In genomic region chr1:60740154-60740553, GRCh38 we compare ENCODE assay signal across 38 cellular contexts.
"Had no signal": no experiment of that assay in that cellular context is flagged by ENCODE, and none has a peak within 500 bp of the region (broad histone marks: within the 10 kb centered on the region; RNA-seq: fewer than 3 reads in every experiment).

No MANE protein-coding gene starts in this region.

- H3K4me1 Mint-ChIP-seq: activated naive CD4-positive, alpha-beta T cell treated with anti-CD3 and anti-CD28 coated beads, Interleukin-2, amount 10 ng/mL, durations not matched to agents 7 days and 5 days; activated naive CD4-positive, alpha-beta T cell treated with anti-CD3 and anti-CD28 coated beads, Interleukin-2, amount 50 U/mL, for 24 hours; activated naive CD8-positive, alpha-beta T cell treated with anti-CD3 and anti-CD28 coated beads for 36 hours; activated naive CD8-positive, alpha-beta T cell treated with anti-CD3 and anti-CD28 coated beads, Interleukin-2, amount 10 ng/mL, durations not matched to agents 7 days and 5 days; activated naive CD8-positive, alpha-beta T cell treated with anti-CD3 and anti-CD28 coated beads, Interleukin-2, amount 50 U/mL, for 24 hours; activated T-helper 17 cell treated with anti-CD3 and anti-CD28 coated beads, Interleukin-2, amount 50 U/mL, for 72 hours; brain; central memory CD8-positive, alpha-beta T cell had no signal

- H3K4me3 ChIP-seq: adrenal gland, ascending aorta, body of pancreas, breast epithelium, cardiac muscle cell had no signal

- H3K4me3 Mint-ChIP-seq: activated naive CD4-positive, alpha-beta T cell treated with anti-CD3 and anti-CD28 coated beads for 36 hours; activated naive CD4-positive, alpha-beta T cell treated with anti-CD3 and anti-CD28 coated beads, Interleukin-2, amount 10 ng/mL, durations not matched to agents 7 days and 5 days; activated naive CD4-positive, alpha-beta T cell treated with anti-CD3 and anti-CD28 coated beads, Interleukin-2, amount 50 U/mL, for 24 hours; activated naive CD8-positive, alpha-beta T cell; activated naive CD8-positive, alpha-beta T cell treated with anti-CD3 and anti-CD28 coated beads for 36 hours; activated naive CD8-positive, alpha-beta T cell treated with anti-CD3 and anti-CD28 coated beads, Interleukin-2, amount 10 ng/mL, durations not matched to agents 7 days and 5 days; activated naive CD8-positive, alpha-beta T cell treated with anti-CD3 and anti-CD28 coated beads, Interleukin-2, amount 50 U/mL, for 24 hours; activated T-cell treated with anti-CD3 and anti-CD28 coated beads, Interleukin-2, amount 50 U/mL, for 24 hours; activated T-cell treated with anti-CD3 and anti-CD28 coated beads, Interleukin-2, amount 50 U/mL, for 4 hours; activated T-cell treated with anti-CD3 and anti-CD28 coated beads, Interleukin-2, amount 50 U/mL, for 72 hours; activated T-helper 1 cell treated with anti-CD3 and anti-CD28 coated beads, Interleukin-12 subunit alpha, Interleukin-12 subunit beta, Interleukin-2, Interleukin-4 antibody, amounts not matched to agents 30 ng/mL and 10 ng/mL and 1 ng/mL, durations not matched to agents 14 hours and 24 hours and 36 hours; activated T-helper 17 cell treated with anti-CD3 and anti-CD28 coated beads, Interleukin-2, amount 50 U/mL, for 72 hours; brain; central memory CD8-positive, alpha-beta T cell had no signal

- H3K36me3 Mint-ChIP-seq: activated naive CD4-positive, alpha-beta T cell treated with anti-CD3 and anti-CD28 coated beads, Interleukin-2, amount 10 ng/mL, durations not matched to agents 7 days and 5 days; activated naive CD4-positive, alpha-beta T cell treated with anti-CD3 and anti-CD28 coated beads, Interleukin-2, amount 50 U/mL, for 24 hours; activated naive CD4-positive, alpha-beta T cell treated with anti-CD3 and anti-CD28 coated beads, Interleukin-2, amount 50 U/mL, for 72 hours; activated naive CD8-positive, alpha-beta T cell treated with anti-CD3 and anti-CD28 coated beads for 36 hours; activated naive CD8-positive, alpha-beta T cell treated with anti-CD3 and anti-CD28 coated beads, Interleukin-2, amount 10 ng/mL, durations not matched to agents 7 days and 5 days; brain had no signal

- H3K27me3 Mint-ChIP-seq: activated naive CD4-positive, alpha-beta T cell treated with anti-CD3 and anti-CD28 coated beads, Interleukin-2, amount 10 ng/mL, durations not matched to agents 7 days and 5 days; activated naive CD4-positive, alpha-beta T cell treated with anti-CD3 and anti-CD28 coated beads, Interleukin-2, amount 50 U/mL, for 24 hours; activated naive CD8-positive, alpha-beta T cell treated with anti-CD3 and anti-CD28 coated beads for 36 hours; activated naive CD8-positive, alpha-beta T cell treated with anti-CD3 and anti-CD28 coated beads, Interleukin-2, amount 10 ng/mL, durations not matched to agents 7 days and 5 days; activated naive CD8-positive, alpha-beta T cell treated with anti-CD3 and anti-CD28 coated beads, Interleukin-2, amount 50 U/mL, for 24 hours; activated T-cell treated with anti-CD3 and anti-CD28 coated beads, Interleukin-2, amount 50 U/mL, for 24 hours had no signal

- H3K4me1 ChIP-seq: adrenal gland, ascending aorta, body of pancreas, breast epithelium had no signal

- DNase-seq: activated effector memory CD4-positive, alpha-beta T cell treated with anti-CD3 and anti-CD28 coated beads, Interleukin-2, amount 50 U/mL, for 16 hours; activated effector memory CD4-positive, alpha-beta T cell treated with Interleukin-2 at 50 U/mL for 16 hours; activated gamma-delta T cell; activated gamma-delta T cell treated with Interleukin-2 at 50 U/mL for 16 hours; activated naive CD4-positive, alpha-beta T cell; activated naive CD4-positive, alpha-beta T cell treated with anti-CD3 and anti-CD28 coated beads for 36 hours; activated naive CD4-positive, alpha-beta T cell treated with anti-CD3 and anti-CD28 coated beads, Interleukin-2, amount 10 ng/mL, durations not matched to agents 7 days and 5 days; activated naive CD4-positive, alpha-beta T cell treated with anti-CD3 and anti-CD28 coated beads, Interleukin-2, amount 50 U/mL, for 16 hours; activated naive CD4-positive, alpha-beta T cell treated with Interleukin-2 at 50 U/mL for 16 hours; activated naive CD8-positive, alpha-beta T cell treated with anti-CD3 and anti-CD28 coated beads for 36 hours; activated naive CD8-positive, alpha-beta T cell treated with anti-CD3 and anti-CD28 coated beads, Interleukin-2, amount 10 ng/mL, durations not matched to agents 7 days and 5 days; activated naive CD8-positive, alpha-beta T cell treated with anti-CD3 and anti-CD28 coated beads, Interleukin-2, amount 50 U/mL, for 24 hours; activated T-cell treated with anti-CD3 and anti-CD28 coated beads, Interleukin-2, amount 50 U/mL, for 1 hour; activated T-cell treated with anti-CD3 and anti-CD28 coated beads, Interleukin-2, amount 50 U/mL, for 24 hours; activated T-cell treated with anti-CD3 and anti-CD28 coated beads, Interleukin-2, amount 50 U/mL, for 4 hours; activated T-cell treated with anti-CD3 and anti-CD28 coated beads, Interleukin-2, amount 50 U/mL, for 48 hours; activated T-cell treated with anti-CD3 and anti-CD28 coated beads, Interleukin-2, amount 50 U/mL, for 72 hours; adrenal gland; amniotic stem cell; amygdala; anterior cingulate cortex; aorta; body of pancreas; brain microvascular endothelial cell; caudate nucleus; central memory CD4-positive, alpha-beta T cell; cerebellar nuclear complex had no signal

- ATAC-seq: activated naive CD4-positive, alpha-beta T cell treated with anti-CD3 and anti-CD28 coated beads, Interleukin-2, amount 50 U/mL, for 72 hours; activated naive CD8-positive, alpha-beta T cell treated with anti-CD3 and anti-CD28 coated beads, Interleukin-2, amount 50 U/mL, for 24 hours; activated T-cell treated with anti-CD3 and anti-CD28 coated beads, Interleukin-2, amount 50 U/mL, for 4 hours; activated T-cell treated with anti-CD3 and anti-CD28 coated beads, Interleukin-2, amount 50 U/mL, for 72 hours; activated T-helper 17 cell treated with anti-CD3 and anti-CD28 coated beads, Interleukin-2, amount 50 U/mL, for 72 hours; body of pancreas had no signal

- H3K27me3 ChIP-seq: adrenal gland, ascending aorta, body of pancreas, brain microvascular endothelial cell, breast epithelium, cardiac muscle cell had no signal

- H3K36me3 ChIP-seq: adrenal gland, ascending aorta, brain microvascular endothelial cell, breast epithelium, cardiac muscle cell had no signal

- H3K9me3 Mint-ChIP-seq: activated naive CD4-positive, alpha-beta T cell treated with anti-CD3 and anti-CD28 coated beads for 36 hours; activated naive CD4-positive, alpha-beta T cell treated with anti-CD3 and anti-CD28 coated beads, Interleukin-2, amount 10 ng/mL, durations not matched to agents 7 days and 5 days; activated naive CD4-positive, alpha-beta T cell treated with anti-CD3 and anti-CD28 coated beads, Interleukin-2, amount 50 U/mL, for 24 hours; activated naive CD4-positive, alpha-beta T cell treated with anti-CD3 and anti-CD28 coated beads, Interleukin-2, amount 50 U/mL, for 72 hours; activated naive CD8-positive, alpha-beta T cell treated with anti-CD3 and anti-CD28 coated beads for 36 hours; activated naive CD8-positive, alpha-beta T cell treated with anti-CD3 and anti-CD28 coated beads, Interleukin-2, amount 10 ng/mL, durations not matched to agents 7 days and 5 days; activated naive CD8-positive, alpha-beta T cell treated with anti-CD3 and anti-CD28 coated beads, Interleukin-2, amount 50 U/mL, for 24 hours; activated T-cell treated with anti-CD3 and anti-CD28 coated beads, Interleukin-2, amount 50 U/mL, for 24 hours; activated T-cell treated with anti-CD3 and anti-CD28 coated beads, Interleukin-2, amount 50 U/mL, for 4 hours; activated T-cell treated with anti-CD3 and anti-CD28 coated beads, Interleukin-2, amount 50 U/mL, for 72 hours; activated T-helper 1 cell treated with anti-CD3 and anti-CD28 coated beads, Interleukin-12 subunit alpha, Interleukin-12 subunit beta, Interleukin-2, Interleukin-4 antibody, amounts not matched to agents 30 ng/mL and 10 ng/mL and 1 ng/mL, durations not matched to agents 14 hours and 24 hours and 36 hours; activated T-helper 17 cell treated with anti-CD3 and anti-CD28 coated beads, Interleukin-2, amount 50 U/mL, for 72 hours; activated T-helper 2 cell treated with anti-CD3 and anti-CD28 coated beads, Interferon-gamma antibody, Interleukin-2, Interleukin-4, amounts not matched to agents 10 μg/mL and 5 μg/mL and 100 μg/mL, durations not matched to agents 14 hours and 24 hours and 36 hours; central memory CD8-positive, alpha-beta T cell had no signal

- H3K27ac ChIP-seq: adrenal gland, ascending aorta, body of pancreas, brain microvascular endothelial cell, breast epithelium, cardiac muscle cell had no signal

- H3K9me3 ChIP-seq: adrenal gland, ascending aorta, body of pancreas, breast epithelium had no signal

- H3K27ac Mint-ChIP-seq: activated naive CD4-positive, alpha-beta T cell treated with anti-CD3 and anti-CD28 coated beads for 36 hours; activated naive CD4-positive, alpha-beta T cell treated with anti-CD3 and anti-CD28 coated beads, Interleukin-2, amount 10 ng/mL, durations not matched to agents 7 days and 5 days; activated naive CD4-positive, alpha-beta T cell treated with anti-CD3 and anti-CD28 coated beads, Interleukin-2, amount 50 U/mL, for 24 hours; activated naive CD4-positive, alpha-beta T cell treated with anti-CD3 and anti-CD28 coated beads, Interleukin-2, amount 50 U/mL, for 72 hours; activated naive CD8-positive, alpha-beta T cell; activated naive CD8-positive, alpha-beta T cell treated with anti-CD3 and anti-CD28 coated beads for 36 hours; activated naive CD8-positive, alpha-beta T cell treated with anti-CD3 and anti-CD28 coated beads, Interleukin-2, amount 10 ng/mL, durations not matched to agents 7 days and 5 days; activated naive CD8-positive, alpha-beta T cell treated with anti-CD3 and anti-CD28 coated beads, Interleukin-2, amount 50 U/mL, for 24 hours; activated T-cell treated with anti-CD3 and anti-CD28 coated beads, Interleukin-2, amount 50 U/mL, for 24 hours; activated T-cell treated with anti-CD3 and anti-CD28 coated beads, Interleukin-2, amount 50 U/mL, for 72 hours; activated T-helper 1 cell treated with anti-CD3 and anti-CD28 coated beads, Interleukin-12 subunit alpha, Interleukin-12 subunit beta, Interleukin-2, Interleukin-4 antibody, amounts not matched to agents 30 ng/mL and 10 ng/mL and 1 ng/mL, durations not matched to agents 14 hours and 24 hours and 36 hours; activated T-helper 17 cell treated with anti-CD3 and anti-CD28 coated beads, Interleukin-2, amount 50 U/mL, for 72 hours; activated T-helper 2 cell treated with anti-CD3 and anti-CD28 coated beads, Interferon-gamma antibody, Interleukin-2, Interleukin-4, amounts not matched to agents 10 μg/mL and 5 μg/mL and 100 μg/mL, durations not matched to agents 14 hours and 24 hours and 36 hours had no signal
